In the genomic region with DNA sequence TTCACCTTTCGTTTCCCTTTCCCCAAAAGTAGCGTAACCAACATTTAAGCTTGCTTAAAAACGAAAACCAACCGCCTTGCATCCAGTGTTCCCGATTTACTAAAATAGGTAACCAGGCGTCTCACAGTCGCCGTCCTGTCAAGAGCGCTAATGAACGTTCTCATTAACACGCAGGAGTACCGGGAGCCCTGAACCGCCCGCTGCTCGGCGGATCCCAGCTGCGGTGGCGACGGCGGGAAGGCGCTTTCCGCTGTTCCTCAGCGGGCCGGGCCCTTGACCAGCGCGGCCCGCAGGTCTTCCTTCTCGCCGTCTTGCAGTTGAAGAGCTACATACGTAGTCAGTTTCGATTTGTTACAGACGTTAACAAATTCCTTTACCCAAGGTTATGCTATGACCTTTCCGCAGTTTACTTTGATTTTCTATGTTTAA, we compare ENCODE assay signal across 9 cellular contexts. TPM values are rescaled to one million over a fixed set of nuclear protein-coding genes. Genes with fewer than 3 reads are reported as not detected.
DNase-seq lines count a peak whose midpoint lies in the region; ATAC-seq, FAIRE-seq and TF ChIP-seq lines count a peak whose summit lies in the region.
"Had no signal": no experiment of that assay in that cellular context is flagged by ENCODE, and none has a peak within 500 bp of the region (broad histone marks: within the 10 kb centered on the region; RNA-seq: fewer than 3 reads in every experiment).

No MANE protein-coding gene starts in this region.

- TF ChIP-seq POLR2A in H54 (IDR thresholded peaks at IDR 0.05; ENCODE audit: low read depth, low read length) = no peak

- no peak for FAIRE-seq in H54 (lab: Jason Lieb, UNC)
- FAIRE-seq: colon had no signal

- H3K4me3 Mint-ChIP-seq in endothelial cell (ENCODE audit: unreplicated experiment) = peak overlapping the region; percentile 87

- DNase-seq in DMS53 (lab: John Stamatoyannopoulos, UW) (peak; percentile 60), NCI-H69 (lab: John Stamatoyannopoulos, UW) (peak; percentile 7), endothelial cell (ENCODE audit: low spot score) (peak; percentile 47), omental fat pad (ENCODE audit: low spot score) (no peak), SIG-M5 (lab: John Stamatoyannopoulos, UW) (no peak), H54 (ENCODE audit: insufficient read length, low spot score) (no peak), GDM1 (lab: John Stamatoyannopoulos, UW) (no peak)

- no peak overlapping the region for H3K27ac Mint-ChIP-seq in endothelial cell (ENCODE audit: unreplicated experiment)

- peaks cover 20% of the 10 kb centered on the region for H3K4me1 Mint-ChIP-seq in endothelial cell (ENCODE audit: unreplicated experiment)

- peaks cover 5% of the 10 kb centered on the region for H3K36me3 Mint-ChIP-seq in endothelial cell (ENCODE audit: low read depth, unreplicated experiment)

- no peaks in the 10 kb centered on the region for H3K9me3 Mint-ChIP-seq in endothelial cell (ENCODE audit: unreplicated experiment)

- peak; percentile 20 for ATAC-seq in omental fat pad (ENCODE audit: low FRiP score)
- ATAC-seq in HG02885 (IDR thresholded peaks at IDR 0.05; ENCODE audit: poor library complexity, unreplicated experiment) = no peak

- TF ChIP-seq CTCF in endothelial cell (IDR thresholded peaks at IDR 0.05; ENCODE audit: unreplicated experiment) (no peak), omental fat pad (IDR thresholded peaks at IDR 0.05) (no peak)

- H3K27me3 Mint-ChIP-seq in endothelial cell (ENCODE audit: unreplicated experiment) = peaks cover 10% of the 10 kb centered on the region

RNA-seq across cellular contexts. Expression of a gene that starts 2.0 kb away (rescaled TPM):
- 0.67 TPM for total RNA-seq in endothelial cell (ENCODE audit: unreplicated experiment)
- total RNA-seq in omental fat pad = not detected

RNA-seq across cellular contexts. Expression of a gene that starts 46.2 kb away (rescaled TPM):
- total RNA-seq in endothelial cell (ENCODE audit: unreplicated experiment) = 0.33 TPM
- not detected for total RNA-seq in omental fat pad

Comparison
In these comparisons a context has a peak if more than half of its experiments do, and no peak if none do; other contexts are left out.
1. DNase-seq: peak in DMS53 (single experiment), NCI-H69 (single experiment) and endothelial cell (single experiment); none in omental fat pad (single experiment), SIG-M5 (single experiment), H54 (single experiment) and GDM1 (single experiment).